Comparison of ENCODE assay signal across 8 cellular contexts in the genomic region with DNA sequence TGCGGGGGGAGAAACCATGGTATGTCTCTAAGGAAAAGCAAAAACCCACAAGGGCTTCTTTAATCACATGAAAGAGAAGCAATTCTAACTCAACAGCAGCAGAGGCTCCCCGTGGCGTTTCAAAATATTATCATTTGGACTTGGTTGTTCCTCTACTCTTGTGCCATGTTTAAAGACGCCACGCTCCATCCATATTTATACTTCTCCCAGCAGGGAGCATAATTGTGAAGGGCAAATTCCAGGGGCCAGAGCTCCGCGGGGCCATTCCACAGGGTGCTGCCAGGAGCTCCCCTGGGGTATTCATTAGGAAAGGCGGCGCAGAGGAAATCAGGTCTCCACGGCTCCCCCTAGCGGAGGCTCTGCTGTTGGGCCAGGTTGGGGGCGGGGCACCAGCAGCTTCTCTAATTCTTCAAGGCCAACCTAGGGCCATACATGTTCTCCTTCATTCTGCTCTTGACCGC.
DNase-seq lines count a peak whose midpoint lies in the region; ATAC-seq and TF ChIP-seq lines count a peak whose summit lies in the region.

No MANE protein-coding gene starts in this region.

- CTCF ChIA-PET in HCT116 (lab: Charles Lee) = interaction anchor here (0.6 to 1.8 kb wide), 16 partner anchors 11 to 163 kb away, joined by 3 to 18 read pairs (median 6); no protein-coding TSS in a partner anchor

- TF ChIP-seq RAD21 in HCT116 (IDR thresholded peaks at IDR 0.05; ENCODE audit: low read depth) = peak; percentile 62

- TF ChIP-seq POLR2A in HCT116 (IDR thresholded peaks at IDR 0.05; ENCODE audit: borderline replicate concordance, extremely low read depth, insufficient read depth, insufficient read length) (no peak), NB4 (IDR thresholded peaks at IDR 0.05; ENCODE audit: extremely low read depth, insufficient read length) (no peak)

- H3K36me3 ChIP-seq in HCT116 (ENCODE audit: control insufficient read depth in 1 of 2, insufficient read depth in 2 of 2, low read length in 2 of 2) = no peaks in the 10 kb centered on the region
- no peaks in the 10 kb centered on the region for H3K36me3 ChIP-seq in lower lobe of right lung

- RAD21 ChIA-PET in HCT116 (lab: Charles Lee; ENCODE audit: low non-redundant PET in 1 of 2, low total read pairs in 2 of 2, uncharacterized antibody in 2 of 2, unreplicated experiment in 2 of 2) = interaction anchor here in 1 of 2 experiments (0.8 to 1.0 kb wide), 2 partner anchors 151 to 163 kb away, joined by 3 read pairs; no protein-coding TSS in a partner anchor

- H3K9ac ChIP-seq in HCT116 (ENCODE audit: low read length) = no peak overlapping the region

- no peaks in the 10 kb centered on the region for H3K9me3 ChIP-seq in HCT116 (ENCODE audit: control insufficient read depth in 1 of 2, insufficient read depth in 1 of 2, low read depth in 1 of 2, low read length in 2 of 2)
- H3K9me3 ChIP-seq in lower lobe of right lung = no peaks in the 10 kb centered on the region

- intact Hi-C loops in HCT116 (cut with micrococcal nuclease) (loop anchor here (2.0 kb wide), 1 partner anchor 154 kb away; no protein-coding TSS in a partner anchor), lower lobe of right lung (cut with DNase I) (no loop called here)

- peaks cover 0 to 9% of the 10 kb centered on the region in 2 experiments; a peak in 3 of 4 replicates for H3K4me1 ChIP-seq in HCT116 (ENCODE audit: control insufficient read depth in 1 of 2, insufficient read depth in 2 of 2, low read length in 2 of 2)
- H3K4me1 ChIP-seq in lower lobe of right lung = peaks cover 6% of the 10 kb centered on the region

- BruUV-seq in HCT116 (replicated peaks; lab: Mats Ljungman, UMichigan) = no TSS peak

- no peaks in the 10 kb centered on the region for H3K9me2 ChIP-seq in HCT116 (ENCODE audit: insufficient read depth)

- TF ChIP-seq CTCF in HCT116 (IDR thresholded peaks at IDR 0.05 in 2 of 3, conservative IDR thresholded peaks at IDR 0.05 in 1 of 3; ENCODE audit: borderline replicate concordance in 1 of 3, insufficient read depth in 1 of 3, low read depth in 2 of 3, low read length in 2 of 3) (peak; percentile 78 to 96 (median 95)), NB4 (IDR thresholded peaks at IDR 0.05; ENCODE audit: low read depth, low read length) (peak; percentile 69), lower lobe of right lung (IDR thresholded peaks at IDR 0.05) (peak; percentile 67)

- peak; percentile 19 for DNase-seq in G401 (ENCODE audit: low spot score)
- DNase-seq in HCT116 (ENCODE audit: low read depth, low spot score) = peak; percentile 65
- DNase-seq in NB4 (ENCODE audit: low read depth) = peak; percentile 88
- peak; percentile 66 for DNase-seq in central memory CD4-positive, alpha-beta T cell
- DNase-seq in lower lobe of right lung = peak; percentile 78
- peak; percentile 75 for DNase-seq in stimulated activated CD8-positive, alpha-beta memory T cell treated with anti-CD3 and anti-CD28 coated beads, Interleukin-4, amount 100 ng/mL, for 24 hours (ENCODE audit: low read depth)
- no peak for DNase-seq in mesenteric fat pad (ENCODE audit: low spot score)

- ATAC-seq in HCT116 (peak; percentile 99), lower lobe of right lung (peak; percentile 76 to 85)
- ATAC-seq in activated CD4-positive, CD25-positive, alpha-beta regulatory T cell treated with anti-CD3 and anti-CD28 coated beads, Interleukin-2, amount 50 U/mL, for 24 hours = peak; percentile 70 to 82

- no peaks in the 10 kb centered on the region for H4K20me1 ChIP-seq in HCT116 (ENCODE audit: insufficient read depth)

- POLR2A ChIA-PET in HCT116 (lab: Charles Lee) = no interaction called here

- H3K27ac ChIP-seq in HCT116 (ENCODE audit: low read depth, low read length) (no peak overlapping the region), lower lobe of right lung (no peak overlapping the region)

- no peaks in the 10 kb centered on the region for H3K79me2 ChIP-seq in HCT116 (ENCODE audit: insufficient read depth, low read length)

- H3K27me3 ChIP-seq in HCT116 (ENCODE audit: insufficient read depth, low read length) (no peaks in the 10 kb centered on the region), lower lobe of right lung (ENCODE audit: low read depth) (no peaks in the 10 kb centered on the region)

- H3K4me3 ChIP-seq in HCT116 (replicated peaks in 1 of 2; ENCODE audit: low read depth in 1 of 2, low read length in 2 of 2) = peak overlapping the region in 1 of 2 experiments; percentile 33; a peak in 1 of 4 replicates
- H3K4me3 ChIP-seq in NB4 (ENCODE audit: low read depth, low read length) = peak overlapping the region; percentile 34
- no peak overlapping the region for H3K4me3 ChIP-seq in lower lobe of right lung

- in situ Hi-C loops in G401 (cut with HindIII; ENCODE audit: low sequenced_read_pairs) = no loop called here

- H2AFZ ChIP-seq in HCT116 (ENCODE audit: low read depth, low read length, poor library complexity, severe bottlenecking) = peak overlapping the region; percentile 95

- peak overlapping the region; percentile 73 for H3K4me2 ChIP-seq in HCT116 (ENCODE audit: low read length)

TF ChIP-seq in HCT116, 20 proteins besides CTCF, POLR2A, EP300 and RAD21 (continues in another document):
- TF ChIP-seq SRF (IDR thresholded peaks at IDR 0.05; ENCODE audit: low read depth) = no peak
- no peak for TF ChIP-seq FOSL1 (IDR thresholded peaks at IDR 0.05; ENCODE audit: low read depth)
- TF ChIP-seq EZH2 (IDR thresholded peaks at IDR 0.05) = no peak
- no peak for TF ChIP-seq EZH2phosphoT487 (IDR thresholded peaks at IDR 0.05; ENCODE audit: borderline replicate concordance)
- TF ChIP-seq, protein P1, sequence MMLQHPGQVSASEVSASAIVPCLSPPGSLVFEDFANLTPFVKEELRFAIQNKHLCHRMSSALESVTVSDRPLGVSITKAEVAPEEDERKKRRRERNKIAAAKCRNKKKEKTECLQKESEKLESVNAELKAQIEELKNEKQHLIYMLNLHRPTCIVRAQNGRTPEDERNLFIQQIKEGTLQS (IDR thresholded peaks at IDR 0.05) = no peak
- TF ChIP-seq YY1 (IDR thresholded peaks at IDR 0.05; ENCODE audit: extremely low read depth, insufficient replicate concordance, low read depth, low read length) = peak; percentile 6
- no peak for TF ChIP-seq ELF1 (IDR thresholded peaks at IDR 0.05; ENCODE audit: borderline replicate concordance, low read depth)
- TF ChIP-seq, protein P2, sequence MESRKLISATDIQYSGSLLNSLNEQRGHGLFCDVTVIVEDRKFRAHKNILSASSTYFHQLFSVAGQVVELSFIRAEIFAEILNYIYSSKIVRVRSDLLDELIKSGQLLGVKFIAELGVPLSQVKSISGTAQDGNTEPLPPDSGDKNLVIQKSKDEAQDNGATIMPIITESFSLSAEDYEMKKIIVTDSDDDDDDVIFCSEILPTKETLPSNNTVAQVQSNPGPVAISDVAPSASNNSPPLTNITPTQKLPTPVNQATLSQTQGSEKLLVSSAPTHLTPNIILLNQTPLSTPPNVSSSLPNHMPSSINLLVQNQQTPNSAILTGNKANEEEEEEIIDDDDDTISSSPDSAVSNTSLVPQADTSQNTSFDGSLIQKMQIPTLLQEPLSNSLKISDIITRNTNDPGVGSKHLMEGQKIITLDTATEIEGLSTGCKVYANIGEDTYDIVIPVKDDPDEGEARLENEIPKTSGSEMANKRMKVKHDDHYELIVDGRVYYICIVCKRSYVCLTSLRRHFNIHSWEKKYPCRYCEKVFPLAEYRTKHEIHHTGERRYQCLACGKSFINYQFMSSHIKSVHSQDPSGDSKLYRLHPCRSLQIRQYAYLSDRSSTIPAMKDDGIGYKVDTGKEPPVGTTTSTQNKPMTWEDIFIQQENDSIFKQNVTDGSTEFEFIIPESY (IDR thresholded peaks at IDR 0.05; ENCODE audit: extremely low read depth, insufficient replicate concordance, low read length) = no peak
- TF ChIP-seq EGR1 (IDR thresholded peaks at IDR 0.05; ENCODE audit: low read depth) = no peak
- peak; percentile 43; the same call in 1 of the 2 replicates for TF ChIP-seq CBX3 (IDR thresholded peaks at IDR 0.05; ENCODE audit: low read depth)
- no peak for TF ChIP-seq JUND (IDR thresholded peaks at IDR 0.05)
- TF ChIP-seq ZFX (IDR thresholded peaks at IDR 0.05) = no peak
- no peak for TF ChIP-seq ZNF274 (IDR thresholded peaks at IDR 0.05; ENCODE audit: low read depth, low read length)
- TF ChIP-seq, protein P3, sequence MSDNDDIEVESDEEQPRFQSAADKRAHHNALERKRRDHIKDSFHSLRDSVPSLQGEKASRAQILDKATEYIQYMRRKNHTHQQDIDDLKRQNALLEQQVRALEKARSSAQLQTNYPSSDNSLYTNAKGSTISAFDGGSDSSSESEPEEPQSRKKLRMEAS (IDR thresholded peaks at IDR 0.05) = no peak
- TF ChIP-seq CEBPB (IDR thresholded peaks at IDR 0.05; ENCODE audit: low read depth) = no peak
- no peak for TF ChIP-seq POLR2AphosphoS5 (IDR thresholded peaks at IDR 0.05; ENCODE audit: low read depth, low read length)
- no peak for TF ChIP-seq SP1 (IDR thresholded peaks at IDR 0.05; ENCODE audit: low read depth)
- TF ChIP-seq, protein P4, sequence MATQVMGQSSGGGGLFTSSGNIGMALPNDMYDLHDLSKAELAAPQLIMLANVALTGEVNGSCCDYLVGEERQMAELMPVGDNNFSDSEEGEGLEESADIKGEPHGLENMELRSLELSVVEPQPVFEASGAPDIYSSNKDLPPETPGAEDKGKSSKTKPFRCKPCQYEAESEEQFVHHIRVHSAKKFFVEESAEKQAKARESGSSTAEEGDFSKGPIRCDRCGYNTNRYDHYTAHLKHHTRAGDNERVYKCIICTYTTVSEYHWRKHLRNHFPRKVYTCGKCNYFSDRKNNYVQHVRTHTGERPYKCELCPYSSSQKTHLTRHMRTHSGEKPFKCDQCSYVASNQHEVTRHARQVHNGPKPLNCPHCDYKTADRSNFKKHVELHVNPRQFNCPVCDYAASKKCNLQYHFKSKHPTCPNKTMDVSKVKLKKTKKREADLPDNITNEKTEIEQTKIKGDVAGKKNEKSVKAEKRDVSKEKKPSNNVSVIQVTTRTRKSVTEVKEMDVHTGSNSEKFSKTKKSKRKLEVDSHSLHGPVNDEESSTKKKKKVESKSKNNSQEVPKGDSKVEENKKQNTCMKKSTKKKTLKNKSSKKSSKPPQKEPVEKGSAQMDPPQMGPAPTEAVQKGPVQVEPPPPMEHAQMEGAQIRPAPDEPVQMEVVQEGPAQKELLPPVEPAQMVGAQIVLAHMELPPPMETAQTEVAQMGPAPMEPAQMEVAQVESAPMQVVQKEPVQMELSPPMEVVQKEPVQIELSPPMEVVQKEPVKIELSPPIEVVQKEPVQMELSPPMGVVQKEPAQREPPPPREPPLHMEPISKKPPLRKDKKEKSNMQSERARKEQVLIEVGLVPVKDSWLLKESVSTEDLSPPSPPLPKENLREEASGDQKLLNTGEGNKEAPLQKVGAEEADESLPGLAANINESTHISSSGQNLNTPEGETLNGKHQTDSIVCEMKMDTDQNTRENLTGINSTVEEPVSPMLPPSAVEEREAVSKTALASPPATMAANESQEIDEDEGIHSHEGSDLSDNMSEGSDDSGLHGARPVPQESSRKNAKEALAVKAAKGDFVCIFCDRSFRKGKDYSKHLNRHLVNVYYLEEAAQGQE (IDR thresholded peaks at IDR 0.05; ENCODE audit: low read depth) = no peak
- TF ChIP-seq TCF7L2 (IDR thresholded peaks at IDR 0.05; ENCODE audit: borderline replicate concordance, extremely low read depth, insufficient read depth, insufficient read length) = peak; percentile 25
